23 cellular contexts compared by ENCODE assay signal in genomic region chr1:67018574-67018973, GRCh38. TPM values are rescaled to one million over a fixed set of nuclear protein-coding genes. Genes with fewer than 3 reads are reported as not detected.
DNase-seq lines count a peak whose midpoint lies in the region; FAIRE-seq and TF ChIP-seq lines count a peak whose summit lies in the region.
"Had no signal": no experiment of that assay in that cellular context is flagged by ENCODE, and none has a peak within 500 bp of the region (broad histone marks: within the 10 kb centered on the region; RNA-seq: fewer than 3 reads in every experiment).

No MANE protein-coding gene starts in this region.

- H3K4me1 Mint-ChIP-seq in astrocyte (ENCODE audit: low read depth, unreplicated experiment), result peaks cover 38% of the 10 kb centered on the region

- H3K4me3 ChIP-seq in astrocyte (ENCODE audit: insufficient read depth, low read depth, low read length) (no peak overlapping the region), mesodermal cell (ENCODE audit: extremely low read depth, insufficient read depth, low read length, poor library complexity, severe bottlenecking) (no peak overlapping the region), tibial artery (no peak overlapping the region), H7 (ENCODE audit: insufficient read depth, low read depth, low read length) (no peak overlapping the region)
- H3K4me3 ChIP-seq: lower lobe of right lung, Peyer's patch had no signal

- H3K79me2 ChIP-seq in astrocyte (ENCODE audit: insufficient read depth, low read length), result no peaks in the 10 kb centered on the region

- no peak overlapping the region for H3K4me3 Mint-ChIP-seq in astrocyte (ENCODE audit: unreplicated experiment)
- H3K4me3 Mint-ChIP-seq: activated CD8-positive, alpha-beta T cell treated with anti-CD3 and anti-CD28 coated beads for 36 hours; activated naive CD8-positive, alpha-beta T cell treated with anti-CD3 and anti-CD28 coated beads, Interleukin-2, amount 50 U/mL, for 24 hours; dendritic cell treated with granulocyte-macrophage colony-stimulating factor and Interleukin-4, amounts not matched to agents 40 ng/mL and 50 ng/mL, for 4 days had no signal

- H3K27ac Mint-ChIP-seq in astrocyte (ENCODE audit: unreplicated experiment), result peak overlapping the region; percentile 93
- H3K27ac Mint-ChIP-seq: activated naive CD8-positive, alpha-beta T cell treated with anti-CD3 and anti-CD28 coated beads, Interleukin-2, amount 50 U/mL, for 24 hours; dendritic cell treated with granulocyte-macrophage colony-stimulating factor and Interleukin-4, amounts not matched to agents 40 ng/mL and 50 ng/mL, for 4 days had no signal

- no peaks in the 10 kb centered on the region for H3K27me3 Mint-ChIP-seq in astrocyte (ENCODE audit: low read depth, unreplicated experiment)
- H3K27me3 Mint-ChIP-seq: activated CD8-positive, alpha-beta T cell treated with anti-CD3 and anti-CD28 coated beads for 36 hours; activated naive CD8-positive, alpha-beta T cell treated with anti-CD3 and anti-CD28 coated beads, Interleukin-2, amount 50 U/mL, for 24 hours; dendritic cell treated with granulocyte-macrophage colony-stimulating factor and Interleukin-4, amounts not matched to agents 40 ng/mL and 50 ng/mL, for 4 days had no signal

- H3K27me3 ChIP-seq in astrocyte (ENCODE audit: insufficient read depth, low read length), result no peaks in the 10 kb centered on the region
- no peaks in the 10 kb centered on the region for H3K27me3 ChIP-seq in tibial artery
- peaks cover 6% of the 10 kb centered on the region for H3K27me3 ChIP-seq in H7 (ENCODE audit: control insufficient read depth, insufficient read depth, low read length)
- H3K27me3 ChIP-seq: Peyer's patch had no signal

- peak overlapping the region; percentile 79 for H3K27ac ChIP-seq in astrocyte (ENCODE audit: low read depth, low read length)
- H3K27ac ChIP-seq in mesodermal cell (ENCODE audit: low read depth, low read length, severe bottlenecking), result peak overlapping the region; percentile 83
- H3K27ac ChIP-seq in tibial artery, result peak overlapping the region; percentile 76 to 77
- H3K27ac ChIP-seq: C4-2B, KMS-11, lower lobe of right lung had no signal

- H3K4me2 ChIP-seq in astrocyte (ENCODE audit: low read length), result no peak overlapping the region
- H3K4me2 ChIP-seq: KMS-11 had no signal

- no peak overlapping the region for H2AFZ ChIP-seq in astrocyte (ENCODE audit: low read depth, low read length)

- no peak for DNase-seq in H54 (ENCODE audit: insufficient read length, low spot score)
- no peak for DNase-seq in astrocyte (ENCODE audit: low read depth)
- no peak for DNase-seq in tibial artery
- no peak for DNase-seq in NCI-H2227 treated with DMSO at 0.1 percent for 48 hours (lab: John Stamatoyannopoulos, UW)
- DNase-seq in activated effector memory CD4-positive, alpha-beta T cell treated with anti-CD3 and anti-CD28 coated beads, Interleukin-2, amount 50 U/mL, for 16 hours, result no peak
- DNase-seq in H7, result no peak
- DNase-seq: activated CD8-positive, alpha-beta T cell treated with anti-CD3 and anti-CD28 coated beads for 36 hours; activated gamma-delta T cell treated with Interleukin-2 at 50 U/mL for 16 hours; activated naive CD8-positive, alpha-beta T cell treated with anti-CD3 and anti-CD28 coated beads, Interleukin-2, amount 50 U/mL, for 24 hours; activated T-cell treated with anti-CD3 and anti-CD28 coated beads for 4 hours; Calu3; kidney glomerular epithelial cell; lower lobe of right lung; NCI-H1436; NCI-H510A treated with DMSO at 0.1 percent for 48 hours; NK-92 treated with Interleukin-12 subunit alpha and Interleukin-12 subunit beta, amount 100 ng/mL, for 24 hours; Peyer's patch; substantia nigra had no signal

- FAIRE-seq in H54 (lab: Jason Lieb, UNC), result peak; percentile 48
- no peak for FAIRE-seq in astrocyte (lab: Jason Lieb, UNC)
- FAIRE-seq: bronchial epithelial cell had no signal

- H3K9me3 ChIP-seq in astrocyte (ENCODE audit: insufficient read depth, low read depth, low read length) (no peaks in the 10 kb centered on the region), mesodermal cell (ENCODE audit: control insufficient read depth, low read length) (no peaks in the 10 kb centered on the region), tibial artery (no peaks in the 10 kb centered on the region)
- H3K9me3 ChIP-seq: lower lobe of right lung, Peyer's patch had no signal

- TF ChIP-seq CTCF in astrocyte (IDR thresholded peaks at IDR 0.05; ENCODE audit: insufficient read depth, low read depth, low read length) (no peak), tibial artery (IDR thresholded peaks at IDR 0.05) (no peak)

- no peaks in the 10 kb centered on the region for H3K9me3 Mint-ChIP-seq in astrocyte (ENCODE audit: unreplicated experiment)
- H3K9me3 Mint-ChIP-seq: activated CD8-positive, alpha-beta T cell treated with anti-CD3 and anti-CD28 coated beads for 36 hours; activated naive CD8-positive, alpha-beta T cell treated with anti-CD3 and anti-CD28 coated beads, Interleukin-2, amount 50 U/mL, for 24 hours; dendritic cell treated with granulocyte-macrophage colony-stimulating factor and Interleukin-4, amounts not matched to agents 40 ng/mL and 50 ng/mL, for 4 days had no signal

- peaks cover 3% of the 10 kb centered on the region for H3K36me3 Mint-ChIP-seq in astrocyte (ENCODE audit: low read depth, unreplicated experiment)

- H3K9ac ChIP-seq in astrocyte (ENCODE audit: low read length), result no peak overlapping the region
- H3K9ac ChIP-seq: KMS-11 had no signal

- intact Hi-C loops in tibial artery (cut with DNase I; ENCODE audit: low total_unique reads), result loop anchor here (5.0 kb wide), 1 partner anchor 34 kb away; the partner anchor contains the start of gene SLC35D1

- peaks cover 40% of the 10 kb centered on the region for H3K4me1 ChIP-seq in astrocyte (ENCODE audit: insufficient read depth, low read length)
- peaks cover 28% of the 10 kb centered on the region for H3K4me1 ChIP-seq in mesodermal cell (ENCODE audit: control insufficient read depth, insufficient read depth, low read length, poor library complexity, severe bottlenecking)
- peaks cover 0 to 50% (median 27%) of the 10 kb centered on the region in 4 donors for H3K4me1 ChIP-seq in tibial artery
- H3K4me1 ChIP-seq: Peyer's patch had no signal

- no peak for TF ChIP-seq POLR2A in H54 (IDR thresholded peaks at IDR 0.05; ENCODE audit: low read depth, low read length)

- H3K36me3 ChIP-seq in astrocyte (ENCODE audit: insufficient read depth, low read length), result peaks cover 4% of the 10 kb centered on the region
- peaks cover 13% of the 10 kb centered on the region for H3K36me3 ChIP-seq in mesodermal cell (ENCODE audit: control insufficient read depth, insufficient read depth, low read length)
- H3K36me3 ChIP-seq in tibial artery, result peaks cover 0 to 13% (median 3%) of the 10 kb centered on the region in 3 donors
- no peaks in the 10 kb centered on the region for H3K36me3 ChIP-seq in H7 (replicated peaks; ENCODE audit: control insufficient read depth, insufficient read depth, low read length)

- no peaks in the 10 kb centered on the region for H4K20me1 ChIP-seq in astrocyte (ENCODE audit: insufficient read depth, low read length)

- WGBS in mesodermal cell (ENCODE audit: insufficient coverage in 2 of 2), 2 experiments, result 68 to 88% methylated on average over 2 of the region's 2 CpGs

RNA-seq across cellular contexts. Expression of gene SLC35D1, which starts 35.4 kb away (rescaled TPM):
- total RNA-seq in astrocyte, result 12.7 and 13.1 TPM in 2 replicates
- polyA plus RNA-seq in mesodermal cell (2013, experiment 1 of 2), result 4.6 TPM
- polyA plus RNA-seq in mesodermal cell (2013, experiment 2 of 2), result 5.5 TPM
- total RNA-seq in H7 (2014; rRNA removed; shearing (Covaris generic)), result 3.0 and 3.5 TPM in 2 replicates
